In the genomic region with DNA sequence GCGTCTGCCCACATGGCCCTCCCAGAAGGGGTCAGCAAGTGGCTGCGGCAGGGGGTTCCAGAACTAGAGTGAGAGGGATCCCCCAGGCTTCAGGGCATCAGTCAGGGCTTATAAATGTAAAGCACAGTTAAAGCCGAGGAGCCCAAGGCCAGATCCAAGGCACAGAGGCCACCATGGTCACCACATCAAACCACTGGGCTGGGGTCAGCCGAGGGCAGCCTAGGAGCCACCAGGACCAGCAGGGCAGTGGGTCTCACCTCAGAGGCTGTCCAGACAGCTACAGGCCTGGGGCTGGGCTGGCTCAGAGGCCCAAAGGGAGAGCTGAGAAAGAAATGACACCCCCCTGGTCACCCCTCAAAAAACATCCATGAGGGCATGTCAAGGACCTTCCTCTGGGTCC, we compare ENCODE assay signal across 36 cellular contexts.
"Had no signal": no experiment of that assay in that cellular context is flagged by ENCODE, and none has a peak within 500 bp of the region (broad histone marks: within the 10 kb centered on the region; RNA-seq: fewer than 3 reads in every experiment).

No MANE protein-coding gene starts in this region.

- H3K9me3 ChIP-seq: MG63 had no signal

- DNase-seq: Karpas-422, Kasumi-1, MG63, MM.1S, MV-4-11, NCI-H1048, NCI-H1092, NCI-H1092 treated with DMSO at 0.1 percent for 48 hours, NCI-H1105, NCI-H1105 treated with DMSO at 0.1 percent for 48 hours, NCI-H1417, NCI-H1417 treated with DMSO at 0.1 percent for 48 hours, NCI-H1436, NCI-H1436 treated with DMSO at 0.1 percent for 48 hours, NCI-H146, NCI-H1694, NCI-H1694 treated with DMSO at 0.1 percent for 48 hours, NCI-H187, NCI-H187 treated with DMSO at 0.1 percent for 48 hours, NCI-H1930, NCI-H2029, NCI-H2029 treated with DMSO at 0.1 percent for 48 hours, NCI-H2081, NCI-H2081 treated with DMSO at 0.1 percent for 48 hours, NCI-H2107, NCI-H2171, NCI-H2171 treated with DMSO at 0.1 percent for 48 hours, NCI-H2227 treated with DMSO at 0.1 percent for 48 hours, NCI-H226, NCI-H345, NCI-H446, NCI-H446 treated with DMSO at 0.1 percent for 48 hours, NCI-H510A, NCI-H510A treated with DMSO at 0.1 percent for 48 hours, NCI-H524, NCI-H524 treated with DMSO at 0.1 percent for 48 hours had no signal

- H3K4me3 ChIP-seq: MG63 had no signal

- H3K27me3 ChIP-seq: MG63 had no signal

- H3K36me3 ChIP-seq: MG63 had no signal
